ENCODE assay signal across 25 cellular contexts in genomic region chr15:64333516-64333915, GRCh38. TPM values are rescaled to one million over a fixed set of nuclear protein-coding genes. Genes with fewer than 3 reads are reported as not detected.
DNase-seq lines count a peak whose midpoint lies in the region; ATAC-seq lines count a peak whose summit lies in the region.
"Had no signal": no experiment of that assay in that cellular context is flagged by ENCODE, and none has a peak within 500 bp of the region (broad histone marks: within the 10 kb centered on the region; RNA-seq: fewer than 3 reads in every experiment).

No MANE protein-coding gene starts in this region.

- no peaks in the 10 kb centered on the region for H3K27me3 ChIP-seq in CD8-positive, alpha-beta memory T cell (ENCODE audit: insufficient read depth, low read length, poor library complexity, severe bottlenecking)
- H3K27me3 ChIP-seq: brain microvascular endothelial cell, ovary, upper lobe of left lung had no signal

- no peaks in the 10 kb centered on the region for H3K27me3 Mint-ChIP-seq in activated CD4-positive, alpha-beta T cell treated with anti-CD3 and anti-CD28 coated beads for 36 hours
- no peaks in the 10 kb centered on the region for H3K27me3 Mint-ChIP-seq in CD8-positive, alpha-beta memory T cell
- H3K27me3 Mint-ChIP-seq in activated CD8-positive, alpha-beta T cell treated with anti-CD3 and anti-CD28 coated beads, Interleukin-2, amount 10 ng/mL, durations not matched to agents 7 days and 5 days (ENCODE audit: low read depth) = no peaks in the 10 kb centered on the region
- H3K27me3 Mint-ChIP-seq in immature natural killer cell (ENCODE audit: low read depth in 3 of 3) = no peaks in the 10 kb centered on the region
- H3K27me3 Mint-ChIP-seq: naive B cell had no signal

- no peaks in the 10 kb centered on the region for H3K9me3 Mint-ChIP-seq in activated CD4-positive, alpha-beta T cell treated with anti-CD3 and anti-CD28 coated beads for 36 hours (ENCODE audit: low read depth)
- no peaks in the 10 kb centered on the region for H3K9me3 Mint-ChIP-seq in CD8-positive, alpha-beta memory T cell
- no peaks in the 10 kb centered on the region for H3K9me3 Mint-ChIP-seq in activated CD8-positive, alpha-beta T cell treated with anti-CD3 and anti-CD28 coated beads, Interleukin-2, amount 10 ng/mL, durations not matched to agents 7 days and 5 days (ENCODE audit: insufficient read depth)
- H3K9me3 Mint-ChIP-seq in immature natural killer cell = no peaks in the 10 kb centered on the region
- H3K9me3 Mint-ChIP-seq: naive B cell had no signal

- intact Hi-C loops in activated CD4-positive, alpha-beta T cell treated with anti-CD3 and anti-CD28 coated beads for 36 hours (cut with DNase I, micrococcal nuclease) = no loop called here

- peaks cover 6% of the 10 kb centered on the region for H3K4me1 ChIP-seq in CD8-positive, alpha-beta memory T cell (ENCODE audit: insufficient read depth, low read length)

- no peak overlapping the region for H3K4me3 Mint-ChIP-seq in activated CD4-positive, alpha-beta T cell treated with anti-CD3 and anti-CD28 coated beads for 36 hours
- peak overlapping the region in 1 of 7 donors; percentile 11 for H3K4me3 Mint-ChIP-seq in CD8-positive, alpha-beta memory T cell
- H3K4me3 Mint-ChIP-seq in activated CD8-positive, alpha-beta T cell treated with anti-CD3 and anti-CD28 coated beads, Interleukin-2, amount 10 ng/mL, durations not matched to agents 7 days and 5 days = no peak overlapping the region
- peak overlapping the region in 1 of 5 donors; percentile 15 for H3K4me3 Mint-ChIP-seq in immature natural killer cell
- H3K4me3 Mint-ChIP-seq: naive B cell had no signal

- H3K27ac ChIP-seq in CD8-positive, alpha-beta memory T cell (ENCODE audit: low read depth, low read length) = no peak overlapping the region
- H3K27ac ChIP-seq: 22Rv1, brain microvascular endothelial cell, ovary, upper lobe of left lung had no signal

- DNase-seq in activated CD4-positive, alpha-beta T cell treated with anti-CD3 and anti-CD28 coated beads for 36 hours = no peak
- DNase-seq in activated CD4-positive, alpha-beta T cell treated with anti-CD3 and anti-CD28 coated beads for 4 hours = no peak
- no peak for DNase-seq in CD8-positive, alpha-beta memory T cell
- DNase-seq in activated CD8-positive, alpha-beta T cell treated with anti-CD3 and anti-CD28 coated beads, Interleukin-2, amount 10 ng/mL, durations not matched to agents 7 days and 5 days = no peak
- DNase-seq in immature natural killer cell = no peak
- DNase-seq in cerebellar nuclear complex (lab: John Stamatoyannopoulos, UW) = no peak
- no peak for DNase-seq in NCI-H146 treated with DMSO at 0.1 percent for 48 hours (lab: John Stamatoyannopoulos, UW; ENCODE audit: unreplicated experiment)
- DNase-seq: activated CD4-positive, alpha-beta T cell treated with anti-CD3 and anti-CD28 coated beads for 1 hour; brain microvascular endothelial cell; COR-L47; cortex of kidney; DND-41; glutamatergic neuron; kidney glomerular epithelial cell; naive B cell; NCI-H1092 treated with DMSO at 0.1 percent for 48 hours; NCI-H2029 treated with DMSO at 0.1 percent for 48 hours; NCI-H774; ovary; right cardiac atrium; Right ventricle myocardium superior; stimulated activated CD4-positive, alpha-beta T cell treated with anti-CD3 and anti-CD28 coated beads, Interleukin-12 subunit alpha, Interleukin-12 subunit beta, amount 100 ng/mL, for 4 hours; upper lobe of left lung had no signal

- peak; percentile 31 for ATAC-seq in activated CD4-positive, alpha-beta T cell treated with anti-CD3 and anti-CD28 coated beads for 36 hours
- no peak for ATAC-seq in activated CD8-positive, alpha-beta T cell treated with anti-CD3 and anti-CD28 coated beads, Interleukin-2, amount 10 ng/mL, durations not matched to agents 7 days and 5 days
- no peak for ATAC-seq in HG03196 (IDR thresholded peaks at IDR 0.05; ENCODE audit: unreplicated experiment)
- ATAC-seq: right cardiac atrium had no signal

- no peak overlapping the region for H3K4me3 ChIP-seq in CD8-positive, alpha-beta memory T cell (ENCODE audit: low read length)
- H3K4me3 ChIP-seq: ovary, upper lobe of left lung had no signal

- peak overlapping the region; percentile 70 for H3K27ac Mint-ChIP-seq in activated CD4-positive, alpha-beta T cell treated with anti-CD3 and anti-CD28 coated beads for 36 hours
- peak overlapping the region; percentile 7 to 73 (median 52) for H3K27ac Mint-ChIP-seq in CD8-positive, alpha-beta memory T cell
- peak overlapping the region; percentile 2 for H3K27ac Mint-ChIP-seq in activated CD8-positive, alpha-beta T cell treated with anti-CD3 and anti-CD28 coated beads, Interleukin-2, amount 10 ng/mL, durations not matched to agents 7 days and 5 days
- peak overlapping the region in 4 of 6 donors; percentile 42 to 80 (median 64) for H3K27ac Mint-ChIP-seq in immature natural killer cell

- POLR2A ChIA-PET in activated CD4-positive, alpha-beta T cell treated with anti-CD3 and anti-CD28 coated beads for 36 hours (lab: Charles Lee) = no interaction called here
- POLR2A ChIA-PET in CD8-positive, alpha-beta memory T cell (lab: Charles Lee) = no interaction called here
- POLR2A ChIA-PET in activated CD8-positive, alpha-beta T cell treated with anti-CD3 and anti-CD28 coated beads, Interleukin-2, amount 10 ng/mL, durations not matched to agents 7 days and 5 days (lab: Charles Lee) = no interaction called here

- H3K36me3 ChIP-seq in CD8-positive, alpha-beta memory T cell (ENCODE audit: insufficient read depth, low read length) = no peaks in the 10 kb centered on the region
- H3K36me3 ChIP-seq: brain microvascular endothelial cell, ovary, upper lobe of left lung had no signal

- peaks cover 33% of the 10 kb centered on the region for H3K4me1 Mint-ChIP-seq in activated CD4-positive, alpha-beta T cell treated with anti-CD3 and anti-CD28 coated beads for 36 hours
- peaks cover 24 to 39% (median 39%) of the 10 kb centered on the region in 3 donors for H3K4me1 Mint-ChIP-seq in CD8-positive, alpha-beta memory T cell
- peaks cover 20% of the 10 kb centered on the region for H3K4me1 Mint-ChIP-seq in activated CD8-positive, alpha-beta T cell treated with anti-CD3 and anti-CD28 coated beads, Interleukin-2, amount 10 ng/mL, durations not matched to agents 7 days and 5 days (ENCODE audit: low read depth)
- peaks cover 20 to 38% of the 10 kb centered on the region in 2 donors for H3K4me1 Mint-ChIP-seq in immature natural killer cell

- peaks cover 12% of the 10 kb centered on the region for H3K36me3 Mint-ChIP-seq in activated CD4-positive, alpha-beta T cell treated with anti-CD3 and anti-CD28 coated beads for 36 hours (ENCODE audit: low read depth)
- H3K36me3 Mint-ChIP-seq in CD8-positive, alpha-beta memory T cell = peaks cover 0 to 14% (median 0%) of the 10 kb centered on the region in 3 donors
- peaks cover 10% of the 10 kb centered on the region for H3K36me3 Mint-ChIP-seq in activated CD8-positive, alpha-beta T cell treated with anti-CD3 and anti-CD28 coated beads, Interleukin-2, amount 10 ng/mL, durations not matched to agents 7 days and 5 days (ENCODE audit: low read depth)
- peaks cover 0 to 3% (median 0%) of the 10 kb centered on the region in 3 donors for H3K36me3 Mint-ChIP-seq in immature natural killer cell
- H3K36me3 Mint-ChIP-seq: naive B cell had no signal

- CTCF ChIA-PET in activated CD4-positive, alpha-beta T cell treated with anti-CD3 and anti-CD28 coated beads for 36 hours (lab: Charles Lee) = interaction anchor here (0.6 kb wide), 2 partner anchors 63 to 480 kb away, joined by 3 to 5 read pairs; no protein-coding TSS in a partner anchor
- CTCF ChIA-PET in CD8-positive, alpha-beta memory T cell (lab: Charles Lee) = no interaction called here
- CTCF ChIA-PET in activated CD8-positive, alpha-beta T cell treated with anti-CD3 and anti-CD28 coated beads, Interleukin-2, amount 10 ng/mL, durations not matched to agents 7 days and 5 days (lab: Charles Lee) = interaction anchor here (2.0 to 2.6 kb wide), 2 partner anchors 11 to 23 kb away, joined by 5 to 6 read pairs; partner anchors contain the start of gene CSNK1G1

- no peaks in the 10 kb centered on the region for H3K9me3 ChIP-seq in CD8-positive, alpha-beta memory T cell (ENCODE audit: low read length)
- H3K9me3 ChIP-seq: ovary, upper lobe of left lung had no signal

RNA-seq across cellular contexts. Expression of gene CSNK1G1, which starts 22.5 kb away (rescaled TPM):
- total RNA-seq in activated CD4-positive, alpha-beta T cell treated with anti-CD3 and anti-CD28 coated beads for 36 hours = 10 to 100 TPM; 20.3 to 22.5 TPM
- 10 to 100 TPM; 25.6 to 27.0 TPM for total RNA-seq in CD8-positive, alpha-beta memory T cell
- 15.5 TPM for polyA plus RNA-seq in CD8-positive, alpha-beta memory T cell
- total RNA-seq in activated CD8-positive, alpha-beta T cell treated with anti-CD3 and anti-CD28 coated beads, Interleukin-2, amount 10 ng/mL, durations not matched to agents 7 days and 5 days = 10 to 100 TPM; 26.8 to 28.2 TPM
- polyA plus RNA-seq in immature natural killer cell = 10 to 100 TPM in 2 of 3 donors, 1 to 10 TPM in 1; 9.7 to 18.5 (median 11.6) TPM

RNA-seq across cellular contexts. Expression of gene PCLAF, which starts 47.7 kb away (rescaled TPM):
- 10 to 100 TPM; 41.4 to 97.6 TPM for total RNA-seq in activated CD4-positive, alpha-beta T cell treated with anti-CD3 and anti-CD28 coated beads for 36 hours
- 10 to 100 TPM; 84.4 to 90.3 TPM for total RNA-seq in CD8-positive, alpha-beta memory T cell
- polyA plus RNA-seq in CD8-positive, alpha-beta memory T cell = not detected
- total RNA-seq in activated CD8-positive, alpha-beta T cell treated with anti-CD3 and anti-CD28 coated beads, Interleukin-2, amount 10 ng/mL, durations not matched to agents 7 days and 5 days = 100 to 1,000 TPM; 135 to 153 TPM
- polyA plus RNA-seq in immature natural killer cell = 10 to 100 TPM in 1 of 3 donors, 1 to 10 TPM in 2; 5.3 to 10.9 (median 7.6) TPM

RNA-seq across cellular contexts. Expression of gene TRIP4, which starts 54.1 kb away (rescaled TPM):
- total RNA-seq in activated CD4-positive, alpha-beta T cell treated with anti-CD3 and anti-CD28 coated beads for 36 hours = 10 to 100 TPM; 13.1 to 19.6 TPM
- 10 to 100 TPM; 25.1 to 26.2 TPM for total RNA-seq in CD8-positive, alpha-beta memory T cell
- 31.9 TPM for polyA plus RNA-seq in CD8-positive, alpha-beta memory T cell
- total RNA-seq in activated CD8-positive, alpha-beta T cell treated with anti-CD3 and anti-CD28 coated beads, Interleukin-2, amount 10 ng/mL, durations not matched to agents 7 days and 5 days = 10 to 100 TPM; 22.3 to 23.0 TPM
- 10 to 100 TPM; 34.6 to 48.2 (median 44.1) TPM for polyA plus RNA-seq in immature natural killer cell

Comparison
In these comparisons a context has a peak if more than half of its experiments do, and no peak if none do; other contexts are left out.
1. H3K27ac Mint-ChIP-seq: peak in every context shown above with its lines; median percentile 70 in activated CD4-positive, alpha-beta T cell treated with anti-CD3 and anti-CD28 coated beads for 36 hours; 64 in immature natural killer cell; 52 in CD8-positive, alpha-beta memory T cell; 2 in activated CD8-positive, alpha-beta T cell treated with anti-CD3 and anti-CD28 coated beads, Interleukin-2, amount 10 ng/mL, durations not matched to agents 7 days and 5 days.